1 cellular context compared by ENCODE assay signal in genomic region chr10:17662193-17663138, GRCh38.
TF ChIP-seq lines count a peak whose summit lies in the region.

No MANE protein-coding gene starts in this region.

TF ChIP-seq in WTC11, 78 proteins besides CTCF, POLR2A, EP300 and RAD21 (continued from another document):
- TF ChIP-seq ARID4B (CRISPR knock-in tag; IDR thresholded peaks at IDR 0.05; ENCODE audit: borderline replicate concordance) (no peak), ZNF532 (CRISPR knock-in tag; IDR thresholded peaks at IDR 0.05; ENCODE audit: borderline replicate concordance) (no peak), E2F4 (CRISPR knock-in tag; IDR thresholded peaks at IDR 0.05; ENCODE audit: borderline replicate concordance, low read depth) (no peak), ATF6 (CRISPR knock-in tag; IDR thresholded peaks at IDR 0.05) (no peak), CREM (CRISPR knock-in tag; IDR thresholded peaks at IDR 0.05) (no peak), MLX (CRISPR knock-in tag; IDR thresholded peaks at IDR 0.05) (no peak), PRRX2 (CRISPR knock-in tag; IDR thresholded peaks at IDR 0.05) (no peak)
